Comparison of ENCODE assay signal across 17 cellular contexts in the genomic region with DNA sequence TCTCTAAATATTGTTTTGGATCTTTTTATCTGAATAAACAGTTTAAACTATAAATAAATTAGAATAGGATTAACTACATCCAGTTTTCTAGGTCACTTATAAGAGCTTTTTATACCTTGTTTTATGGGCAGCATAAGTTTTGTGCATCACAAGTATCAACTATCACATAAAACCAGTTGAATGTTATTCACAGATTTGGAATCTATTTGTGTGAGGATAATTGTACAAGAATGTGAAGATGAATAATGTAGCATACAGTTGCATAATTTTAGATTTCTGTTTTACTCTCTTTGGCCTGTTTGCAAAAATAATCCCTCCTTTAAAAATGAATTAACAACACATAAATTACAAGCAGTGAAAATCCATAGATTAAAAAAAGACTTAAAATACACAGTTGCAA.
"Had no signal": no experiment of that assay in that cellular context is flagged by ENCODE, and none has a peak within 500 bp of the region (broad histone marks: within the 10 kb centered on the region; RNA-seq: fewer than 3 reads in every experiment).

No MANE protein-coding gene starts in this region.

- FAIRE-seq: frontal cortex, keratinocyte had no signal

- H3K27me3 ChIP-seq: colonic mucosa, heart right ventricle, suprapubic skin, upper lobe of left lung had no signal

- H3K4me3 ChIP-seq: colonic mucosa, heart right ventricle, left ventricle myocardium inferior, suprapubic skin, upper lobe of left lung had no signal

- H3K27ac ChIP-seq: colonic mucosa, heart right ventricle, left ventricle myocardium inferior, suprapubic skin, upper lobe of left lung had no signal

- H3K36me3 ChIP-seq: colonic mucosa had no signal

- DNase-seq: activated CD4-positive, alpha-beta memory T cell treated with anti-CD3 and anti-CD28 coated beads for 36 hours; activated CD4-positive, alpha-beta T cell treated with anti-CD3 and anti-CD28 coated beads for 1 hour; activated gamma-delta T cell treated with Interleukin-2 at 50 U/mL for 16 hours; activated naive CD8-positive, alpha-beta T cell treated with anti-CD3 and anti-CD28 coated beads for 36 hours; activated T-cell treated with anti-CD3 and anti-CD28 coated beads, Interleukin-2, amount 50 U/mL, for 48 hours; aorta; colonic mucosa; effector CD4-positive, alpha-beta T cell; heart right ventricle; left ventricle myocardium inferior; stimulated activated CD4-positive, alpha-beta T cell treated with anti-CD3 and anti-CD28 coated beads, Interleukin-2, amount 100 ng/mL, for 48 hours; stimulated activated naive CD4-positive, alpha-beta T cell treated with Interleukin-2 at 50 U/mL for 16 hours; T-helper 9 cell; upper lobe of left lung had no signal

- H3K9me3 ChIP-seq: colonic mucosa, heart right ventricle, left ventricle myocardium inferior, suprapubic skin, upper lobe of left lung had no signal

- H3K4me1 ChIP-seq: colonic mucosa, heart right ventricle, left ventricle myocardium inferior, upper lobe of left lung had no signal

- ATAC-seq: heart right ventricle had no signal
